Comparison of ENCODE assay signal across 8 cellular contexts in the genomic region with DNA sequence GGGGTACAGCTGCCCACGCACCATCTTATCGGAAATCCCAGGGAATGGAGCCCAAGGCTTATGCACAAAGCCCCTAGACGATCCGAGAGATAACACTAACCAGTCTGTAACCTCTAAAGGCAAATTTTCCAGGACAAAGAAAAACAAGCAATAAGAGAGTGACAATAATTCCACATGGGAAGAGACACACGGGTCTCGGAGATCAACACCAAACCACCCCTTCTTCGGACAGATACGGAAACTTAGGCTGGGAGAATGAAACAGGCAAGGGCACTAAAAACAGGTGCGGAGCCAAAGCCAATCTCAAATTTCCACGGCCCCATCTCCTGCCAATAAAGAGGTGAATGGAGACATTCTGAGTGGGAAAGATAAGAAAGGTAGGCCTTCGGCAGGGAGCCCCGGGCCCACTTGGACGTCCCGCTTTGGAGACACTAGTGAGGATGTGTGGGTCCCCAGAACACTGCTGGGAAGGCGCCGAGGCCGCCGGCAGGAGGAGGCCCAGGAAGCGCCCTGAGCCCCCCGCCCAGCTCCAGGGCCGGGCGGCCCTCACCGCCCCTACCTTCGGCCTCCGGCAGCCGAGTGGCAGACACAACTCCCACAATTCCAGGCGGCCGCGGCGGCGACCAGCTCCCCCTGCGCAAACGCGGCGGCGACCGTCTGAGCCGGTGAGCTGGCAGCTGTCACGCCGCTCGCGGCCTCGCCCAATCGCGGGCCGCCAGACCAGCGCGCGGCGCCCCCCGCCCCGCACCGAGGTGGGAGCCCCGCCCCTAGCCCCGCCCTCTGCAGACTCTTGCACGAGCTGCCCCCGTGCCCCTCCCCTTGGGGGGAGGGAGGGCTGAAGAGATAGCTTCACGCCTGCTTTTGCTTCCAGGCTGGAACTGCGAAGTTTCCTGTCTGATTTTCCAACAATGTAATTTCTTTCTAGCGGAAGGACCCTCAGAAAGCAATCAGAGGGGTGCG. TPM values are rescaled to one million over a fixed set of nuclear protein-coding genes. Genes with fewer than 3 reads are reported as not detected.
DNase-seq lines count a peak whose midpoint lies in the region; ATAC-seq and TF ChIP-seq lines count a peak whose summit lies in the region.

TSS of gene SIL1 (minus strand) at position 659 of the 960 bp plus-strand sequence. CDS start 70,525 bp downstream, outside the sequence.

- peak; percentile 20; the same call in 1 of the 2 replicates for TF ChIP-seq EP300 in Ishikawa (IDR thresholded peaks at IDR 0.05; ENCODE audit: borderline replicate concordance)

- H3K27me3 ChIP-seq in mononuclear cell (ENCODE audit: insufficient read depth, low read length): no peaks in the 10 kb centered on the region

- DNase-seq in DMS114 treated with DMSO at 0.1 percent for 48 hours (lab: John Stamatoyannopoulos, UW; ENCODE audit: unreplicated experiment) (peak; percentile 86), OCI-M2 (lab: John Stamatoyannopoulos, UW; ENCODE audit: unreplicated experiment) (peak; percentile 31), activated T-cell treated with anti-CD3 and anti-CD28 coated beads for 4 hours (peak; percentile 95), epithelial cell of esophagus (ENCODE audit: low read depth) (peak; percentile 97)
- peak; percentile 97 to 99 for DNase-seq in stimulated activated CD8-positive, alpha-beta memory T cell treated with anti-CD3 and anti-CD28 coated beads, Interleukin-2, amount 100 ng/mL, for 48 hours (ENCODE audit: low read depth in 2 of 2)

- peaks cover 36% of the 10 kb centered on the region for H3K4me1 ChIP-seq in mononuclear cell (ENCODE audit: insufficient read depth, low read length)

- no peak for TF ChIP-seq CTCF in epithelial cell of esophagus (IDR thresholded peaks at IDR 0.05; ENCODE audit: insufficient read depth, low read depth, low read length, missing control alignments)

- peak within 1 kb of the TSS; percentile 96 for H3K4me3 ChIP-seq in epithelial cell of esophagus (ENCODE audit: low read length)
- H3K4me3 ChIP-seq in mononuclear cell (ENCODE audit: low read length): peak within 1 kb of the TSS; percentile 81

- H3K9me3 ChIP-seq in mononuclear cell (ENCODE audit: low read depth, low read length): no peaks in the 10 kb centered on the region

- peak; percentile 94 for ATAC-seq in GM21576 (IDR thresholded peaks at IDR 0.05; ENCODE audit: unreplicated experiment)

- TF ChIP-seq RAD21 in Ishikawa (IDR thresholded peaks at IDR 0.05; ENCODE audit: low read depth): no peak

TF ChIP-seq in Ishikawa, 13 proteins besides CTCF, POLR2A, EP300 and RAD21:
- no peak; the same call in 1 of the 2 replicates for TF ChIP-seq NFIC (IDR thresholded peaks at IDR 0.05)
- TF ChIP-seq FOXM1 (IDR thresholded peaks at IDR 0.05; ENCODE audit: borderline replicate concordance, low read depth): no peak
- peak; percentile 19; the same call in 1 of the 2 replicates for TF ChIP-seq USF1 (IDR thresholded peaks at IDR 0.05)
- TF ChIP-seq MAX (IDR thresholded peaks at IDR 0.05): peak; percentile 80
- TF ChIP-seq TCF12 (IDR thresholded peaks at IDR 0.05; ENCODE audit: low read depth): peak; percentile 15; the same call in 1 of the 2 replicates
- TF ChIP-seq, protein P1, sequence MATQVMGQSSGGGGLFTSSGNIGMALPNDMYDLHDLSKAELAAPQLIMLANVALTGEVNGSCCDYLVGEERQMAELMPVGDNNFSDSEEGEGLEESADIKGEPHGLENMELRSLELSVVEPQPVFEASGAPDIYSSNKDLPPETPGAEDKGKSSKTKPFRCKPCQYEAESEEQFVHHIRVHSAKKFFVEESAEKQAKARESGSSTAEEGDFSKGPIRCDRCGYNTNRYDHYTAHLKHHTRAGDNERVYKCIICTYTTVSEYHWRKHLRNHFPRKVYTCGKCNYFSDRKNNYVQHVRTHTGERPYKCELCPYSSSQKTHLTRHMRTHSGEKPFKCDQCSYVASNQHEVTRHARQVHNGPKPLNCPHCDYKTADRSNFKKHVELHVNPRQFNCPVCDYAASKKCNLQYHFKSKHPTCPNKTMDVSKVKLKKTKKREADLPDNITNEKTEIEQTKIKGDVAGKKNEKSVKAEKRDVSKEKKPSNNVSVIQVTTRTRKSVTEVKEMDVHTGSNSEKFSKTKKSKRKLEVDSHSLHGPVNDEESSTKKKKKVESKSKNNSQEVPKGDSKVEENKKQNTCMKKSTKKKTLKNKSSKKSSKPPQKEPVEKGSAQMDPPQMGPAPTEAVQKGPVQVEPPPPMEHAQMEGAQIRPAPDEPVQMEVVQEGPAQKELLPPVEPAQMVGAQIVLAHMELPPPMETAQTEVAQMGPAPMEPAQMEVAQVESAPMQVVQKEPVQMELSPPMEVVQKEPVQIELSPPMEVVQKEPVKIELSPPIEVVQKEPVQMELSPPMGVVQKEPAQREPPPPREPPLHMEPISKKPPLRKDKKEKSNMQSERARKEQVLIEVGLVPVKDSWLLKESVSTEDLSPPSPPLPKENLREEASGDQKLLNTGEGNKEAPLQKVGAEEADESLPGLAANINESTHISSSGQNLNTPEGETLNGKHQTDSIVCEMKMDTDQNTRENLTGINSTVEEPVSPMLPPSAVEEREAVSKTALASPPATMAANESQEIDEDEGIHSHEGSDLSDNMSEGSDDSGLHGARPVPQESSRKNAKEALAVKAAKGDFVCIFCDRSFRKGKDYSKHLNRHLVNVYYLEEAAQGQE (IDR thresholded peaks at IDR 0.05; ENCODE audit: low read depth): 0 out of 2 replicates have a peak, but pooled peaks have one; percentile 26
- no peak for TF ChIP-seq CEBPB (IDR thresholded peaks at IDR 0.05)
- 0 out of 2 replicates have a peak, but pooled peaks have one; percentile 51 for TF ChIP-seq ZBTB7A (IDR thresholded peaks at IDR 0.05; ENCODE audit: low read depth)
- TF ChIP-seq YY1 (IDR thresholded peaks at IDR 0.05; ENCODE audit: low read depth): 0 out of 2 replicates have a peak, but pooled peaks have one; percentile 38
- TF ChIP-seq CREB1 (IDR thresholded peaks at IDR 0.05; ENCODE audit: low read depth): no peak
- TF ChIP-seq TAF1 (IDR thresholded peaks at IDR 0.05; ENCODE audit: low read depth): peak; percentile 84
- TF ChIP-seq TEAD4 (IDR thresholded peaks at IDR 0.05): no peak
- 0 out of 2 replicates have a peak, but pooled peaks have one; percentile 6 for TF ChIP-seq EGR1 (IDR thresholded peaks at IDR 0.05)
TF ChIP-seq in Ishikawa: peak in this region for 8.

RNA-seq across cellular contexts. Expression of gene SIL1, which starts in this region (rescaled TPM):
- total RNA-seq in mononuclear cell: 12.4 TPM

Comparison
In these comparisons a context has a peak if more than half of its experiments do, and no peak if none do; other contexts are left out.
1. Peak in every context shown above with its lines: DNase-seq, ATAC-seq and H3K4me3 ChIP-seq.
2. DNase-seq: peak in every context shown above with its lines; median percentile 98 in stimulated activated CD8-positive, alpha-beta memory T cell treated with anti-CD3 and anti-CD28 coated beads, Interleukin-2, amount 100 ng/mL, for 48 hours; 97 in epithelial cell of esophagus; 95 in activated T-cell treated with anti-CD3 and anti-CD28 coated beads for 4 hours; 86 in DMS114 treated with DMSO at 0.1 percent for 48 hours; 31 in OCI-M2.